24 cellular contexts compared by ENCODE assay signal in the genomic region with DNA sequence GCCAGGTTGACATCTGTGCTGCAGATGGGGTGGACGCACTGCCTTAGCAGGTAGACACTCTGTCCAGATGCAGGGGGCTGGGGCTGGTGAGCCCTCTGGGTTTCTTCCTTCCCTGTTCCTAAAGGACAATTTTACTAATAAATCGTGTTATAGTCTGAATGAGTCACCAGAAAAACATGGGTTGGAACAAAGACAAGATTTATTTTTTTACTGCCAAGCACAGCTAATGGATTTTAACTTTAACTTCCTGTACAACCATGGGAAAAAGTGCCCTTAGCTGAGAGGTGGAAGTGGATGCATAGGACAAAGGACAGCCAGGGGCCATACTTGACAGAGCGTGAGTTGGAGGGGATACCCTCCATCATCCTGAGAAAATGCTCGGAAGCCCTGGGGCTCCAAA.
"Had no signal": no experiment of that assay in that cellular context is flagged by ENCODE, and none has a peak within 500 bp of the region (broad histone marks: within the 10 kb centered on the region; RNA-seq: fewer than 3 reads in every experiment).

No MANE protein-coding gene starts in this region.

- H3K4me1 Mint-ChIP-seq: naive thymus-derived CD4-positive, alpha-beta T cell; stimulated activated naive B cell treated with anti-CD40 and anti-IgM and Interleukin-4, amounts not matched to agents 10 μg/mL and 1 μg/mL and 100 μg/mL, for 72 hours had no signal

- H3K4me3 ChIP-seq: adrenal gland, body of pancreas, gastrocnemius medialis, left ventricle myocardium inferior, neural progenitor cell, sigmoid colon, uterus had no signal

- H3K4me3 Mint-ChIP-seq: activated naive CD8-positive, alpha-beta T cell; activated T-cell treated with anti-CD3 and anti-CD28 coated beads, Interleukin-2, amount 50 U/mL, for 4 hours; effector memory CD8-positive, alpha-beta T cell; naive thymus-derived CD4-positive, alpha-beta T cell; neural progenitor cell; stimulated activated naive B cell treated with anti-CD40 and anti-IgM and Interleukin-4, amounts not matched to agents 10 μg/mL and 1 μg/mL and 100 μg/mL, for 72 hours had no signal

- H3K4me2 ChIP-seq: neural progenitor cell had no signal

- ATAC-seq: activated T-cell treated with anti-CD3 and anti-CD28 coated beads, Interleukin-2, amount 50 U/mL, for 4 hours; body of pancreas; effector memory CD8-positive, alpha-beta T cell; esophagus mucosa; gastrocnemius medialis; naive thymus-derived CD4-positive, alpha-beta T cell; stimulated activated naive B cell treated with anti-CD40 and anti-IgM and Interleukin-4, amounts not matched to agents 10 μg/mL and 1 μg/mL and 100 μg/mL, for 72 hours had no signal

- H3K4me1 ChIP-seq: adrenal gland, body of pancreas, gastrocnemius medialis, left ventricle myocardium inferior, neural progenitor cell, sigmoid colon, uterus had no signal

- H3K27me3 ChIP-seq: adrenal gland, body of pancreas, gastrocnemius medialis, neural progenitor cell, sigmoid colon, uterus had no signal

- H3K9me3 Mint-ChIP-seq: activated T-helper 2 cell treated with anti-CD3 and anti-CD28 coated beads, Interferon-gamma antibody, Interleukin-2, Interleukin-4, amounts not matched to agents 10 μg/mL and 5 μg/mL and 100 μg/mL, durations not matched to agents 14 hours and 24 hours and 36 hours had no signal

- H3K27ac ChIP-seq: body of pancreas, gastrocnemius medialis, left ventricle myocardium inferior, neural progenitor cell, sigmoid colon, uterus had no signal

- H3K9me3 ChIP-seq: adrenal gland, body of pancreas, gastrocnemius medialis, sigmoid colon, uterus had no signal

- H3K27ac Mint-ChIP-seq: activated naive CD8-positive, alpha-beta T cell; activated T-helper 2 cell treated with anti-CD3 and anti-CD28 coated beads, Interferon-gamma antibody, Interleukin-2, Interleukin-4, amounts not matched to agents 10 μg/mL and 5 μg/mL and 100 μg/mL, durations not matched to agents 14 hours and 24 hours and 36 hours; effector memory CD8-positive, alpha-beta T cell; naive thymus-derived CD4-positive, alpha-beta T cell; neural progenitor cell; stimulated activated naive B cell treated with anti-CD40 and anti-IgM and Interleukin-4, amounts not matched to agents 10 μg/mL and 1 μg/mL and 100 μg/mL, for 72 hours had no signal

- DNase-seq: activated CD4-positive, alpha-beta T cell treated with anti-CD3 and anti-CD28 coated beads for 1 hour; activated CD8-positive, alpha-beta memory T cell treated with anti-CD3 and anti-CD28 coated beads for 24 hours; activated CD8-positive, alpha-beta memory T cell treated with anti-CD3 and anti-CD28 coated beads, Interleukin-2, amount 50 U/mL, for 48 hours; activated naive CD4-positive, alpha-beta T cell; activated T-cell treated with anti-CD3 and anti-CD28 coated beads, Interleukin-2, amount 50 U/mL, for 4 hours; body of pancreas; effector memory CD8-positive, alpha-beta T cell; gastrocnemius medialis; hippocampal formation; left ventricle myocardium inferior; naive thymus-derived CD4-positive, alpha-beta T cell; posterior cingulate gyrus; sigmoid colon; stimulated activated CD4-positive, alpha-beta T cell treated with anti-CD3 and anti-CD28 coated beads, Interleukin-2, amount 100 ng/mL, for 48 hours; stimulated activated CD8-positive, alpha-beta memory T cell treated with anti-CD3 and anti-CD28 coated beads, Interleukin-4, amount 100 ng/mL, for 48 hours; stimulated activated naive B cell treated with anti-CD40 and anti-IgM and Interleukin-4, amounts not matched to agents 10 μg/mL and 1 μg/mL and 100 μg/mL, for 72 hours; T-helper 9 cell; trophoblast cell; uterus had no signal

- H2AFZ ChIP-seq: neural progenitor cell had no signal

- H3K36me3 Mint-ChIP-seq: activated naive CD8-positive, alpha-beta T cell; neural progenitor cell; stimulated activated naive B cell treated with anti-CD40 and anti-IgM and Interleukin-4, amounts not matched to agents 10 μg/mL and 1 μg/mL and 100 μg/mL, for 72 hours had no signal

- H3K36me3 ChIP-seq: adrenal gland, gastrocnemius medialis, left ventricle myocardium inferior, neural progenitor cell, sigmoid colon, uterus had no signal
